ENCODE assay signal across 8 cellular contexts in the genomic region with DNA sequence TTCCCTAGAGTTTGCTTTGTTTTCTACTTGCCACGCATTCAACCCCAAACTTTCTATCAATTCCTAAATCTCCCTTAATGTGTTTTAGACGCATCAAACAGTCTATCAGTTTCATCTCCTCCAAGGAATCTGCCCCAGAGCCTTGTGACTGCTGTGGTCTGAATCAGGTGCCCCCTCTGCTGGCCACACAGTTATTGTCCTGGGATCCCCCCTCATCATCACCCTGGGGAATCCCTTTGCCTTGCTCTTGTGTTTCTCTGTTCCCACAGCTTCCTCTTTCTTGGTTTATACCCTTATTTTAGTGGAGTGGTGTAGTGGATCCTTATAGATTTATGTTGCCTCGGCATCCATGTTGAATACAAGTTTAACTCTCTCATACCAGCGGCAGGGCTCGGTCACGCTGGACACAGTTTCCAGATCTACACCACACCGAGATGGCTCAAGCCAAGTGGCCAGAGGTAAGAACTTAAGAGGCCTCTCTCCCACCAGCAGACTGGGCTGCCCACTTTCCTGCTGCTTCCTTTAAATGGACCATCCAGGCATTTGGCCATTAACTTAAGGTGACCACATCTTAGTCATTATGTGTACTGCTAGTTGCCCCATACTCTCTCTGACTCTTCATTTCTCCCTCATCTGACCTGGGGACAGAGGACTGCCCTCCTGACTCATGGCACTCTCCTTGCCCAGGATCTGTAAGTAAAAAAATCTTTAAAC. TPM values are rescaled to one million over a fixed set of nuclear protein-coding genes. Genes with fewer than 3 reads are reported as not detected.
DNase-seq lines count a peak whose midpoint lies in the region; ATAC-seq and TF ChIP-seq lines count a peak whose summit lies in the region.

No MANE protein-coding gene starts in this region.

- TF ChIP-seq CTCF in DND-41 (IDR thresholded peaks at IDR 0.05; ENCODE audit: borderline replicate concordance, extremely low read depth, low read length, poor library complexity, severe bottlenecking) = peak; percentile 72
- peak; percentile 38 to 78 (median 69) for TF ChIP-seq CTCF in heart right ventricle (IDR thresholded peaks at IDR 0.05)

- no peak overlapping the region for H3K9ac ChIP-seq in DND-41 (ENCODE audit: low read depth, low read length)

- 73 to 79% methylated on average over 7 of the region's 7 CpGs for WGBS in heart right ventricle, 2 donors

- H3K9me3 ChIP-seq in DND-41 (ENCODE audit: insufficient read depth, low read length, severe bottlenecking) (no peaks in the 10 kb centered on the region), SJCRH30 (replicated peaks) (no peaks in the 10 kb centered on the region), heart right ventricle (no peaks in the 10 kb centered on the region)

- no peaks in the 10 kb centered on the region for H3K36me3 ChIP-seq in DND-41 (ENCODE audit: insufficient read depth, low read length)
- no peaks in the 10 kb centered on the region for H3K36me3 ChIP-seq in SJCRH30
- H3K36me3 ChIP-seq in heart right ventricle = no peaks in the 10 kb centered on the region

- H3K4me1 ChIP-seq in DND-41 (ENCODE audit: insufficient read depth, low read length) (peaks cover 4% of the 10 kb centered on the region; the same call in 1 of the 2 replicates), SJCRH30 (no peaks in the 10 kb centered on the region; the same call in 1 of the 2 replicates), heart right ventricle (peaks cover 0 to 47% (median 13%) of the 10 kb centered on the region in 9 donors)

- peak; percentile 65 for DNase-seq in DND-41
- DNase-seq in SJCRH30 = peak; percentile 60 to 81
- peak in 3 of 4 experiments; percentile 20 to 41 (median 41) for DNase-seq in activated naive CD4-positive, alpha-beta T cell (lab: John Stamatoyannopoulos, UW)
- peak; percentile 65 to 68 for DNase-seq in heart right ventricle
- peak; percentile 24 to 49 for DNase-seq in stimulated activated CD4-positive, alpha-beta T cell treated with anti-CD3 and anti-CD28 coated beads, Interleukin-15, amount 100 ng/mL, for 48 hours (ENCODE audit: low read depth in 2 of 2)

- H3K79me2 ChIP-seq in DND-41 (ENCODE audit: insufficient read depth, low read length) = no peaks in the 10 kb centered on the region

- intact Hi-C loops in heart right ventricle (cut with DNase I) = loop anchor here in 9 of 10 donors (5.0 to 10.0 kb wide), 4 partner anchors 68 to 181 kb away; no protein-coding TSS in a partner anchor

- no peak overlapping the region for H3K4me2 ChIP-seq in DND-41 (ENCODE audit: insufficient read depth, low read length)

- H3K4me3 ChIP-seq in DND-41 (ENCODE audit: low read depth in 1 of 2, low read length in 2 of 2) (no peak overlapping the region), SJCRH30 (no peak overlapping the region), heart right ventricle (no peak overlapping the region)

- no peaks in the 10 kb centered on the region for H4K20me1 ChIP-seq in DND-41 (ENCODE audit: insufficient read depth, low read length)

- H3K27ac ChIP-seq in DND-41 (ENCODE audit: low read length) = no peak overlapping the region
- H3K27ac ChIP-seq in SJCRH30 = no peak overlapping the region
- peak overlapping the region in 1 of 10 donors; percentile 48 for H3K27ac ChIP-seq in heart right ventricle

- H2AFZ ChIP-seq in DND-41 (ENCODE audit: low read depth, low read length) = no peak overlapping the region

- no peaks in the 10 kb centered on the region for H3K27me3 ChIP-seq in DND-41 (ENCODE audit: insufficient read depth, low read length, poor library complexity)
- H3K27me3 ChIP-seq in SJCRH30 = no peaks in the 10 kb centered on the region
- H3K27me3 ChIP-seq in heart right ventricle = no peaks in the 10 kb centered on the region

- ATAC-seq in DND-41 (ENCODE audit: insufficient read depth, low read depth) (peak; percentile 78), HG02588 (IDR thresholded peaks at IDR 0.05; ENCODE audit: unreplicated experiment) (peak; percentile 47), heart right ventricle (peak; percentile 63 to 86 (median 74)), GM21737 (IDR thresholded peaks at IDR 0.05; ENCODE audit: unreplicated experiment) (no peak), HG03045 (IDR thresholded peaks at IDR 0.05; ENCODE audit: unreplicated experiment) (no peak)

RNA-seq across cellular contexts. Expression of gene UPB1, which starts 8.2 kb away (rescaled TPM):
- 0.04 TPM in 1 of 2 replicates, not detected in the other for total RNA-seq in SJCRH30 (2014; rRNA removed; shearing (Covaris generic))
- total RNA-seq in heart right ventricle = 1 to 10 TPM in 6 of 10 donors, under 1 TPM in 4; 0.45 to 2.7 (median 1.0) TPM
- 1 to 10 TPM in 1 of 2 donors, under 1 TPM in 1; 0.32 to 3.7 TPM for polyA plus RNA-seq in heart right ventricle

RNA-seq across cellular contexts. Expression of gene GUCD1, which starts 51.6 kb away (rescaled TPM):
- 68.4 and 81.0 TPM in 2 replicates for total RNA-seq in SJCRH30 (2014; rRNA removed; shearing (Covaris generic))
- total RNA-seq in heart right ventricle = 100 to 1,000 TPM; 143 to 273 (median 168) TPM
- polyA plus RNA-seq in heart right ventricle = 100 to 1,000 TPM in 1 of 2 donors, 10 to 100 TPM in 1; 97.0 to 219 TPM

RNA-seq across cellular contexts. Expression of gene SNRPD3, which starts 52.5 kb away (rescaled TPM):
- total RNA-seq in SJCRH30 (2014; rRNA removed; shearing (Covaris generic)) = 252 and 278 TPM in 2 replicates
- total RNA-seq in heart right ventricle = 10 to 100 TPM; 67.0 to 89.4 (median 74.0) TPM
- 100 to 1,000 TPM in 1 of 2 donors, 10 to 100 TPM in 1; 47.3 to 127 TPM for polyA plus RNA-seq in heart right ventricle

Comparison
In these comparisons a context has a peak if more than half of its experiments do, and no peak if none do; other contexts are left out.
1. ATAC-seq: peak in DND-41 (single experiment), HG02588 (single experiment) and heart right ventricle (8 of 8); none in GM21737 (single experiment) and HG03045 (single experiment).
2. Peak in every context shown above with its lines, with median percentiles within 50 percentile points of each other: DNase-seq.